In the genomic region with DNA sequence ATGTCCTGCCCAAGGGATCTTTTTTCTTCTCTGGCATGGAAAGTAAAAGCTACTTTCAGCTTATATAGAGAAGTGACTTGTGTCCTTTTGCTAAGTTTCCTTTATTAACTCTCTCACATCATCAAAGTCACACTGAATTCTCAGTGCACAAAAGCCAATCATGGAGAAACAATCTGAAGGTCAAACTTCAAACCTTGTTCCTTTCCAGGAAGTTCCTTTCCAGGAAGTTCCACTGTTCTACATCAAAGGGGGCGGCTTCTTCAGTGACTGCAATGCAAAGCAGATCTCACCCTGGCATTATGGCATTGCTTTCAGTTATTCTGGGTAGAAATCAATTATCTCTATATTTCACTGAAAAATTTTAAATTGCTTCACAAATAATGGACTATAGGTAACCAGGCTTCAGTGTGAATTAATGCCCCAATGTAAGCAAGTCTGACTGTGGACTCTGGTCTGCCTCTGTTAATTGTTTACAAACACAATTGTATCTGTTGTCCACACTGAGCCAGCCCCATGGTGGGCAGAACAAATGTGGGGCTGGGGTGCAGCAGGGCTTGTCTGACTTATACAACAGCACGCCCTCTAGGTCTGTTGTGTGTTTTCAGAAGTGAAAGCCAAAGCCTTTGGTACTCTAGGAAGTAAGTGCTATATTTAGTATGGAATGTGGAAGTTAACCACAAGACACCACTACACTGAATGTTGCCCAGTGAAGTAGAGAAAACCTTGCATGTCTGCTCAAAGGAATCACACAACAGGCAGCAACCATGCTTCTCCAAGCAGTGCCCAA, we compare ENCODE assay signal across 8 cellular contexts.
DNase-seq lines count a peak whose midpoint lies in the region; ATAC-seq, FAIRE-seq and TF ChIP-seq lines count a peak whose summit lies in the region.

No MANE protein-coding gene starts in this region.

- peaks cover 67% of the 10 kb centered on the region for H3K36me3 Mint-ChIP-seq in GM23338 (ENCODE audit: low read depth)

- H3K79me2 ChIP-seq in GM23338 (replicated peaks; ENCODE audit: insufficient read depth) = no peaks in the 10 kb centered on the region

- H3K27ac Mint-ChIP-seq in GM23338 = no peak overlapping the region

- H3K4me1 ChIP-seq in GM23338 (ENCODE audit: insufficient read depth) (no peaks in the 10 kb centered on the region; the same call in 1 of the 2 replicates), SJSA1 (replicated peaks) (peaks cover 32% of the 10 kb centered on the region), pancreas (peaks cover 0 to 7% (median 0%) of the 10 kb centered on the region in 3 donors)

- H3K4me1 Mint-ChIP-seq in GM23338 = peaks cover 14% of the 10 kb centered on the region

- no peaks in the 10 kb centered on the region for H3K9me2 ChIP-seq in GM23338 (ENCODE audit: insufficient read depth)

- 94% methylated on average over 2 of the region's 2 CpGs for WGBS in pancreas, 2 donors

- H3K27ac ChIP-seq in GM23338 (ENCODE audit: low read depth) = no peak overlapping the region
- H3K27ac ChIP-seq in SJSA1 = peak overlapping the region; percentile 14
- H3K27ac ChIP-seq in pancreas = no peak overlapping the region

- no peak for FAIRE-seq in pancreas (lab: Jason Lieb, UNC)

- TF ChIP-seq CTCF in GM23338 (conservative IDR thresholded peaks at IDR 0.05; ENCODE audit: low read depth in 2 of 2) = peak in 1 of 2 experiments; percentile 17; a peak in 1 of 4 replicates
- TF ChIP-seq CTCF in fibroblast of mammary gland (conservative IDR thresholded peaks at IDR 0.05; ENCODE audit: control insufficient read depth, insufficient read depth, low read depth, low read length) = no peak
- no peak for TF ChIP-seq CTCF in pancreas (IDR thresholded peaks at IDR 0.05)

- H3K9me3 Mint-ChIP-seq in GM23338 = no peaks in the 10 kb centered on the region

- ATAC-seq in GM23338 = peak; percentile 50
- peak in 3 of 4 donors; percentile 30 to 83 (median 68) for ATAC-seq in pancreas
- no peak for ATAC-seq in HG03045 (IDR thresholded peaks at IDR 0.05; ENCODE audit: unreplicated experiment)

- no peak overlapping the region for H2AFZ ChIP-seq in GM23338

- H3K4me3 ChIP-seq in GM23338 (no peak overlapping the region), SJSA1 (no peak overlapping the region), fibroblast of mammary gland (ENCODE audit: control insufficient read depth, low read depth, low read length) (no peak overlapping the region), pancreas (no peak overlapping the region)

- H3K36me3 ChIP-seq in GM23338 (ENCODE audit: insufficient read depth) (peaks cover 27% of the 10 kb centered on the region), SJSA1 (peaks cover 74% of the 10 kb centered on the region), pancreas (peaks cover 0 to 66% (median 14%) of the 10 kb centered on the region in 3 donors)

- no peaks in the 10 kb centered on the region for H3K9me3 ChIP-seq in SJSA1 (replicated peaks)
- H3K9me3 ChIP-seq in pancreas = no peaks in the 10 kb centered on the region

- no peaks in the 10 kb centered on the region for H3K27me3 Mint-ChIP-seq in GM23338 (ENCODE audit: insufficient read depth, low read depth, poor library complexity)

- H3K4me2 ChIP-seq in GM23338 = no peak overlapping the region

- intact Hi-C loops in pancreas (cut with DNase I) = no loop called here

- DNase-seq in GM23338 (ENCODE audit: low spot score) (no peak), SJSA1 (ENCODE audit: low read depth in 1 of 2, low spot score in 2 of 2) (peak in 1 of 2 experiments; percentile 65), fibroblast of mammary gland (ENCODE audit: low read depth) (peak; percentile 67), pancreas (no peak), NCI-H2171 (lab: John Stamatoyannopoulos, UW) (no peak), OCI-M2 (lab: John Stamatoyannopoulos, UW; ENCODE audit: unreplicated experiment) (no peak), NCI-H524 treated with DMSO at 0.1 percent for 48 hours (lab: John Stamatoyannopoulos, UW) (no peak)

- H3K27me3 ChIP-seq in GM23338 (ENCODE audit: insufficient read depth) (no peaks in the 10 kb centered on the region), SJSA1 (replicated peaks) (no peaks in the 10 kb centered on the region), pancreas (no peaks in the 10 kb centered on the region)

- peaks cover 2% of the 10 kb centered on the region; the same call in 1 of the 2 replicates for H4K20me1 ChIP-seq in GM23338 (replicated peaks; ENCODE audit: insufficient read depth)

- no peaks in the 10 kb centered on the region for H3F3A ChIP-seq in GM23338 (replicated peaks; ENCODE audit: low read depth)

- no peak overlapping the region for H3K4me3 Mint-ChIP-seq in GM23338

TF ChIP-seq in GM23338, 12 proteins besides CTCF, POLR2A, EP300 and RAD21 (continues in another document):
- TF ChIP-seq POLR2AphosphoS5 (IDR thresholded peaks at IDR 0.05; ENCODE audit: low read depth) (no peak), STAT1 (IDR thresholded peaks at IDR 0.05; ENCODE audit: unreplicated experiment) (no peak), ZNF114 (CRISPR knock-in tag; IDR thresholded peaks at IDR 0.05) (no peak), NANOG (IDR thresholded peaks at IDR 0.05; ENCODE audit: borderline replicate concordance) (no peak), EZH2 (IDR thresholded peaks at IDR 0.05; ENCODE audit: low read depth, unreplicated experiment) (no peak), EZH2phosphoT487 (IDR thresholded peaks at IDR 0.05; ENCODE audit: unreplicated experiment) (no peak), CREB1 (CRISPR knock-in tag; IDR thresholded peaks at IDR 0.05; ENCODE audit: low read depth) (no peak), ZNF331 (CRISPR knock-in tag; IDR thresholded peaks at IDR 0.05; ENCODE audit: low read depth) (no peak), JUNB (IDR thresholded peaks at IDR 0.05; ENCODE audit: unreplicated experiment) (no peak)
- TF ChIP-seq, protein P1, sequence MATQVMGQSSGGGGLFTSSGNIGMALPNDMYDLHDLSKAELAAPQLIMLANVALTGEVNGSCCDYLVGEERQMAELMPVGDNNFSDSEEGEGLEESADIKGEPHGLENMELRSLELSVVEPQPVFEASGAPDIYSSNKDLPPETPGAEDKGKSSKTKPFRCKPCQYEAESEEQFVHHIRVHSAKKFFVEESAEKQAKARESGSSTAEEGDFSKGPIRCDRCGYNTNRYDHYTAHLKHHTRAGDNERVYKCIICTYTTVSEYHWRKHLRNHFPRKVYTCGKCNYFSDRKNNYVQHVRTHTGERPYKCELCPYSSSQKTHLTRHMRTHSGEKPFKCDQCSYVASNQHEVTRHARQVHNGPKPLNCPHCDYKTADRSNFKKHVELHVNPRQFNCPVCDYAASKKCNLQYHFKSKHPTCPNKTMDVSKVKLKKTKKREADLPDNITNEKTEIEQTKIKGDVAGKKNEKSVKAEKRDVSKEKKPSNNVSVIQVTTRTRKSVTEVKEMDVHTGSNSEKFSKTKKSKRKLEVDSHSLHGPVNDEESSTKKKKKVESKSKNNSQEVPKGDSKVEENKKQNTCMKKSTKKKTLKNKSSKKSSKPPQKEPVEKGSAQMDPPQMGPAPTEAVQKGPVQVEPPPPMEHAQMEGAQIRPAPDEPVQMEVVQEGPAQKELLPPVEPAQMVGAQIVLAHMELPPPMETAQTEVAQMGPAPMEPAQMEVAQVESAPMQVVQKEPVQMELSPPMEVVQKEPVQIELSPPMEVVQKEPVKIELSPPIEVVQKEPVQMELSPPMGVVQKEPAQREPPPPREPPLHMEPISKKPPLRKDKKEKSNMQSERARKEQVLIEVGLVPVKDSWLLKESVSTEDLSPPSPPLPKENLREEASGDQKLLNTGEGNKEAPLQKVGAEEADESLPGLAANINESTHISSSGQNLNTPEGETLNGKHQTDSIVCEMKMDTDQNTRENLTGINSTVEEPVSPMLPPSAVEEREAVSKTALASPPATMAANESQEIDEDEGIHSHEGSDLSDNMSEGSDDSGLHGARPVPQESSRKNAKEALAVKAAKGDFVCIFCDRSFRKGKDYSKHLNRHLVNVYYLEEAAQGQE (IDR thresholded peaks at IDR 0.05; ENCODE audit: unreplicated experiment) = no peak
- TF ChIP-seq, protein P2, sequence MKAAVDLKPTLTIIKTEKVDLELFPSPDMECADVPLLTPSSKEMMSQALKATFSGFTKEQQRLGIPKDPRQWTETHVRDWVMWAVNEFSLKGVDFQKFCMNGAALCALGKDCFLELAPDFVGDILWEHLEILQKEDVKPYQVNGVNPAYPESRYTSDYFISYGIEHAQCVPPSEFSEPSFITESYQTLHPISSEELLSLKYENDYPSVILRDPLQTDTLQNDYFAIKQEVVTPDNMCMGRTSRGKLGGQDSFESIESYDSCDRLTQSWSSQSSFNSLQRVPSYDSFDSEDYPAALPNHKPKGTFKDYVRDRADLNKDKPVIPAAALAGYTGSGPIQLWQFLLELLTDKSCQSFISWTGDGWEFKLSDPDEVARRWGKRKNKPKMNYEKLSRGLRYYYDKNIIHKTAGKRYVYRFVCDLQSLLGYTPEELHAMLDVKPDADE (IDR thresholded peaks at IDR 0.05) = no peak
